Comparison of ENCODE assay signal across 10 cellular contexts in genomic region chr15:74843891-74844299, GRCh38. TPM values are rescaled to one million over a fixed set of nuclear protein-coding genes. Genes with fewer than 3 reads are reported as not detected.
DNase-seq lines count a peak whose midpoint lies in the region; ATAC-seq and TF ChIP-seq lines count a peak whose summit lies in the region.
"Had no signal": no experiment of that assay in that cellular context is flagged by ENCODE, and none has a peak within 500 bp of the region (broad histone marks: within the 10 kb centered on the region; RNA-seq: fewer than 3 reads in every experiment).

No MANE protein-coding gene starts in this region.

- no peaks in the 10 kb centered on the region for H3K9me3 ChIP-seq in lower lobe of right lung
- no peaks in the 10 kb centered on the region for H3K9me3 ChIP-seq in thyroid gland

- peak overlapping the region; percentile 98 for H3K27ac Mint-ChIP-seq in activated CD4-positive, alpha-beta memory T cell treated with anti-CD3 and anti-CD28 coated beads, Interleukin-2, amount 10 ng/mL, durations not matched to agents 7 days and 5 days

- H3K4me1 Mint-ChIP-seq in activated CD4-positive, alpha-beta memory T cell treated with anti-CD3 and anti-CD28 coated beads, Interleukin-2, amount 10 ng/mL, durations not matched to agents 7 days and 5 days: peaks cover 68% of the 10 kb centered on the region

- H3K27me3 Mint-ChIP-seq in activated CD4-positive, alpha-beta memory T cell treated with anti-CD3 and anti-CD28 coated beads, Interleukin-2, amount 10 ng/mL, durations not matched to agents 7 days and 5 days: no peaks in the 10 kb centered on the region

- TF ChIP-seq CTCF in lower lobe of right lung (IDR thresholded peaks at IDR 0.05) (no peak), thyroid gland (IDR thresholded peaks at IDR 0.05) (no peak)

- intact Hi-C loops in lower lobe of right lung (cut with DNase I) (no loop called here), thyroid gland (cut with DNase I) (loop anchor here (5.0 kb wide), 1 partner anchor 48 kb away; the partner anchor contains the start of gene MPI)

- H3K4me3 ChIP-seq in lower lobe of right lung (peak overlapping the region; percentile 99), thyroid gland (replicated peaks in 1 of 3) (no peak overlapping the region)

- H3K4me1 ChIP-seq in lower lobe of right lung (peaks cover 18% of the 10 kb centered on the region), thyroid gland (peaks cover 29 to 40% of the 10 kb centered on the region in 2 donors)

- ATAC-seq in lower lobe of right lung: no peak
- ATAC-seq in GM18517 (IDR thresholded peaks at IDR 0.05; ENCODE audit: unreplicated experiment): no peak

- H3K4me3 Mint-ChIP-seq in activated CD4-positive, alpha-beta memory T cell treated with anti-CD3 and anti-CD28 coated beads, Interleukin-2, amount 10 ng/mL, durations not matched to agents 7 days and 5 days: peak overlapping the region; percentile 81

- no peaks in the 10 kb centered on the region for H3K9me3 Mint-ChIP-seq in activated CD4-positive, alpha-beta memory T cell treated with anti-CD3 and anti-CD28 coated beads, Interleukin-2, amount 10 ng/mL, durations not matched to agents 7 days and 5 days

- peaks cover 61% of the 10 kb centered on the region for H3K36me3 Mint-ChIP-seq in activated CD4-positive, alpha-beta memory T cell treated with anti-CD3 and anti-CD28 coated beads, Interleukin-2, amount 10 ng/mL, durations not matched to agents 7 days and 5 days (ENCODE audit: low read depth)

- CTCF ChIA-PET in activated CD4-positive, alpha-beta memory T cell treated with anti-CD3 and anti-CD28 coated beads, Interleukin-2, amount 10 ng/mL, durations not matched to agents 7 days and 5 days (lab: Charles Lee): interaction anchor here (0.8 to 3.6 kb wide), 14 partner anchors 12 to 203 kb away, joined by 3 to 49 read pairs (median 4); partner anchors contain the start of gene CSK

- no peaks in the 10 kb centered on the region for H3K27me3 ChIP-seq in lower lobe of right lung (ENCODE audit: low read depth)
- no peaks in the 10 kb centered on the region for H3K27me3 ChIP-seq in thyroid gland

- peak; percentile 66 for DNase-seq in activated effector memory CD4-positive, alpha-beta T cell treated with anti-CD3 and anti-CD28 coated beads, Interleukin-2, amount 50 U/mL, for 16 hours
- no peak for DNase-seq in activated effector memory CD4-positive, alpha-beta T cell treated with Interleukin-2 at 50 U/mL for 16 hours
- DNase-seq in activated CD4-positive, alpha-beta memory T cell treated with anti-CD3 and anti-CD28 coated beads, Interleukin-2, amount 10 ng/mL, durations not matched to agents 7 days and 5 days: peak; percentile 24
- DNase-seq in lower lobe of right lung (no peak), thyroid gland (no peak), mesenteric fat pad (ENCODE audit: low spot score) (no peak), NCI-H2171 (lab: John Stamatoyannopoulos, UW) (no peak)

- no peak for TF ChIP-seq POLR2A in thyroid gland (IDR thresholded peaks at IDR 0.05)

- WGBS in thyroid gland, 2 donors: 74 to 80% methylated on average over 11 of the region's 12 CpGs

- H3K36me3 ChIP-seq in lower lobe of right lung (peaks cover 55% of the 10 kb centered on the region), thyroid gland (peaks cover 10 to 19% of the 10 kb centered on the region in 2 donors)

- POLR2A ChIA-PET in activated CD4-positive, alpha-beta memory T cell treated with anti-CD3 and anti-CD28 coated beads, Interleukin-2, amount 10 ng/mL, durations not matched to agents 7 days and 5 days (lab: Charles Lee): interaction anchor here (0.9 to 4.9 kb wide), 11 partner anchors 8 to 303 kb away, joined by 4 to 66 read pairs (median 8); partner anchors contain the start of genes ARID3B, FAM219B and MPI

- peak overlapping the region; percentile 86 for H3K27ac ChIP-seq in lower lobe of right lung
- H3K27ac ChIP-seq in thyroid gland: peak overlapping the region in 2 of 3 donors; percentile 88 to 94

RNA-seq across cellular contexts. Expression of gene ULK3, which starts 0.9 kb away (rescaled TPM):
- total RNA-seq in activated CD4-positive, alpha-beta memory T cell treated with anti-CD3 and anti-CD28 coated beads, Interleukin-2, amount 10 ng/mL, durations not matched to agents 7 days and 5 days: 10 to 100 TPM; 74.9 to 84.2 TPM
- total RNA-seq in lower lobe of right lung: 40.3 TPM
- 10 to 100 TPM; 40.9 to 91.1 (median 74.7) TPM for total RNA-seq in thyroid gland
- total RNA-seq in mesenteric fat pad: 31.5 TPM

RNA-seq across cellular contexts. Expression of gene CPLX3, which starts 17.5 kb away (rescaled TPM):
- under 1 TPM in 1 of 2 experiments, not detected in 1; 0.18 TPM for total RNA-seq in activated CD4-positive, alpha-beta memory T cell treated with anti-CD3 and anti-CD28 coated beads, Interleukin-2, amount 10 ng/mL, durations not matched to agents 7 days and 5 days
- total RNA-seq in lower lobe of right lung (not detected), thyroid gland (not detected), mesenteric fat pad (not detected)
- total RNA-seq: activated CD8-positive, alpha-beta memory T cell treated with anti-CD3 and anti-CD28 coated beads for 36 hours; ureter had no signal

RNA-seq across cellular contexts. Expression of gene SCAMP2, which starts 29.3 kb away (rescaled TPM):
- total RNA-seq in activated CD4-positive, alpha-beta memory T cell treated with anti-CD3 and anti-CD28 coated beads, Interleukin-2, amount 10 ng/mL, durations not matched to agents 7 days and 5 days: 100 to 1,000 TPM; 144 to 156 TPM
- total RNA-seq in lower lobe of right lung (122 TPM), thyroid gland (100 to 1,000 TPM in 2 of 4 donors, 10 to 100 TPM in 2; 59.3 to 129 (median 104) TPM), mesenteric fat pad (108 TPM)

RNA-seq across cellular contexts. Expression of gene LMAN1L, which starts 31.3 kb away (rescaled TPM):
- total RNA-seq in activated CD4-positive, alpha-beta memory T cell treated with anti-CD3 and anti-CD28 coated beads, Interleukin-2, amount 10 ng/mL, durations not matched to agents 7 days and 5 days: under 1 TPM; 0.48 to 0.63 TPM
- total RNA-seq in lower lobe of right lung (not detected), thyroid gland (1 to 10 TPM in 1 of 4 donors, not detected in 3; 3.5 TPM), mesenteric fat pad (not detected)
- total RNA-seq: ureter had no signal

RNA-seq across cellular contexts. Expression of gene MPI, which starts 45.9 kb away (rescaled TPM):
- total RNA-seq in activated CD4-positive, alpha-beta memory T cell treated with anti-CD3 and anti-CD28 coated beads, Interleukin-2, amount 10 ng/mL, durations not matched to agents 7 days and 5 days: 10 to 100 TPM; 82.8 to 92.9 TPM
- 29.4 TPM for total RNA-seq in lower lobe of right lung
- total RNA-seq in thyroid gland: 10 to 100 TPM; 72.2 to 91.1 (median 88.5) TPM
- 32.2 TPM for total RNA-seq in mesenteric fat pad

Comparison
In these comparisons a context has a peak if more than half of its experiments do, and no peak if none do; other contexts are left out.
1. DNase-seq: peak in activated effector memory CD4-positive, alpha-beta T cell treated with anti-CD3 and anti-CD28 coated beads, Interleukin-2, amount 50 U/mL, for 16 hours (single experiment) and activated CD4-positive, alpha-beta memory T cell treated with anti-CD3 and anti-CD28 coated beads, Interleukin-2, amount 10 ng/mL, durations not matched to agents 7 days and 5 days (single experiment); none in activated effector memory CD4-positive, alpha-beta T cell treated with Interleukin-2 at 50 U/mL for 16 hours (single experiment), lower lobe of right lung (single experiment), thyroid gland (0 of 2), mesenteric fat pad (single experiment) and NCI-H2171 (single experiment).